Comparison of ENCODE assay signal across 9 cellular contexts in genomic region chr2:159091381-159091780, GRCh38.
A peak's percentile ranks its signal among the peaks of the same experiment; 100 is the strongest.
DNase-seq lines count a peak whose midpoint lies in the region; ATAC-seq and TF ChIP-seq lines count a peak whose summit lies in the region.
"Had no signal": no experiment of that assay in that cellular context is flagged by ENCODE, and none has a peak within 500 bp of the region (broad histone marks: within the 10 kb centered on the region; RNA-seq: fewer than 3 reads in every experiment).

No MANE protein-coding gene starts in this region.

- peaks cover 9% of the 10 kb centered on the region for H3K36me3 Mint-ChIP-seq in HFFc6 (ENCODE audit: low read depth)
- H3K36me3 Mint-ChIP-seq in activated T-helper 17 cell treated with anti-CD3 and anti-CD28 coated beads, Interleukin-2, amount 50 U/mL, for 72 hours (ENCODE audit: low read depth) = no peaks in the 10 kb centered on the region
- H3K36me3 Mint-ChIP-seq in stimulated activated naive B cell treated with anti-CD40 and anti-IgM and Interleukin-4, amounts not matched to agents 10 μg/mL and 1 μg/mL and 100 μg/mL, for 72 hours = peaks cover 5 to 6% of the 10 kb centered on the region in 2 donors

- H3K27ac Mint-ChIP-seq in HFFc6 = peak overlapping the region; percentile 87
- H3K27ac Mint-ChIP-seq in activated T-helper 17 cell treated with anti-CD3 and anti-CD28 coated beads, Interleukin-2, amount 50 U/mL, for 72 hours = peak overlapping the region; percentile 4
- H3K27ac Mint-ChIP-seq in stimulated activated naive B cell treated with anti-CD40 and anti-IgM and Interleukin-4, amounts not matched to agents 10 μg/mL and 1 μg/mL and 100 μg/mL, for 72 hours = no peak overlapping the region

- peaks cover 84% of the 10 kb centered on the region for H3K4me1 Mint-ChIP-seq in HFFc6 (ENCODE audit: low read depth)
- H3K4me1 Mint-ChIP-seq in activated T-helper 17 cell treated with anti-CD3 and anti-CD28 coated beads, Interleukin-2, amount 50 U/mL, for 72 hours = peaks cover 37% of the 10 kb centered on the region
- H3K4me1 Mint-ChIP-seq in stimulated activated naive B cell treated with anti-CD40 and anti-IgM and Interleukin-4, amounts not matched to agents 10 μg/mL and 1 μg/mL and 100 μg/mL, for 72 hours = peaks cover 38 to 49% of the 10 kb centered on the region in 2 donors

- H3K27me3 Mint-ChIP-seq in HFFc6 (ENCODE audit: insufficient read depth) = peaks cover 2% of the 10 kb centered on the region
- no peaks in the 10 kb centered on the region for H3K27me3 Mint-ChIP-seq in activated T-helper 17 cell treated with anti-CD3 and anti-CD28 coated beads, Interleukin-2, amount 50 U/mL, for 72 hours
- no peaks in the 10 kb centered on the region for H3K27me3 Mint-ChIP-seq in stimulated activated naive B cell treated with anti-CD40 and anti-IgM and Interleukin-4, amounts not matched to agents 10 μg/mL and 1 μg/mL and 100 μg/mL, for 72 hours

- H3K9me3 Mint-ChIP-seq in HFFc6 = peaks cover 8% of the 10 kb centered on the region
- peaks cover under 1% of the 10 kb centered on the region for H3K9me3 Mint-ChIP-seq in activated T-helper 17 cell treated with anti-CD3 and anti-CD28 coated beads, Interleukin-2, amount 50 U/mL, for 72 hours
- peaks cover 6 to 7% of the 10 kb centered on the region in 2 donors for H3K9me3 Mint-ChIP-seq in stimulated activated naive B cell treated with anti-CD40 and anti-IgM and Interleukin-4, amounts not matched to agents 10 μg/mL and 1 μg/mL and 100 μg/mL, for 72 hours

- no peak for TF ChIP-seq CTCF in HFFc6 (IDR thresholded peaks at IDR 0.05)

- DNase-seq in HFFc6 (peak; percentile 68), glomerular visceral epithelial cell (ENCODE audit: extremely low spot score) (peak; percentile 35), NCI-H187 treated with DMSO at 0.1 percent for 48 hours (lab: John Stamatoyannopoulos, UW) (no peak), nucleus accumbens (lab: John Stamatoyannopoulos, UW) (no peak)
- no peak for DNase-seq in stimulated activated naive B cell treated with anti-CD40 and anti-IgM and Interleukin-4, amounts not matched to agents 10 μg/mL and 1 μg/mL and 100 μg/mL, for 72 hours
- DNase-seq: NCI-H748 treated with DMSO at 0.1 percent for 48 hours had no signal

- peak overlapping the region; percentile 79 for H3K4me3 Mint-ChIP-seq in HFFc6
- H3K4me3 Mint-ChIP-seq in activated T-helper 17 cell treated with anti-CD3 and anti-CD28 coated beads, Interleukin-2, amount 50 U/mL, for 72 hours = peak overlapping the region; percentile 42
- peak overlapping the region; percentile 43 to 54 for H3K4me3 Mint-ChIP-seq in stimulated activated naive B cell treated with anti-CD40 and anti-IgM and Interleukin-4, amounts not matched to agents 10 μg/mL and 1 μg/mL and 100 μg/mL, for 72 hours

- no peak for ATAC-seq in activated T-helper 17 cell treated with anti-CD3 and anti-CD28 coated beads, Interleukin-2, amount 50 U/mL, for 72 hours (replicated peaks)
- no peak for ATAC-seq in stimulated activated naive B cell treated with anti-CD40 and anti-IgM and Interleukin-4, amounts not matched to agents 10 μg/mL and 1 μg/mL and 100 μg/mL, for 72 hours (replicated peaks)
- ATAC-seq in HG02870 (IDR thresholded peaks at IDR 0.05; ENCODE audit: unreplicated experiment) = no peak
- no peak for ATAC-seq in GM19035 (IDR thresholded peaks at IDR 0.05; ENCODE audit: unreplicated experiment)

Comparison
In these comparisons a context has a peak if more than half of its experiments do, and no peak if none do; other contexts are left out.
1. DNase-seq: peak in HFFc6 (single experiment) and glomerular visceral epithelial cell (single experiment); none in stimulated activated naive B cell treated with anti-CD40 and anti-IgM and Interleukin-4, amounts not matched to agents 10 μg/mL and 1 μg/mL and 100 μg/mL, for 72 hours (single experiment), NCI-H187 treated with DMSO at 0.1 percent for 48 hours (single experiment) and nucleus accumbens (0 of 56).
2. Peak in every context shown above with its lines, with median percentiles within 50 percentile points of each other: H3K4me3 Mint-ChIP-seq.